In the genomic region with DNA sequence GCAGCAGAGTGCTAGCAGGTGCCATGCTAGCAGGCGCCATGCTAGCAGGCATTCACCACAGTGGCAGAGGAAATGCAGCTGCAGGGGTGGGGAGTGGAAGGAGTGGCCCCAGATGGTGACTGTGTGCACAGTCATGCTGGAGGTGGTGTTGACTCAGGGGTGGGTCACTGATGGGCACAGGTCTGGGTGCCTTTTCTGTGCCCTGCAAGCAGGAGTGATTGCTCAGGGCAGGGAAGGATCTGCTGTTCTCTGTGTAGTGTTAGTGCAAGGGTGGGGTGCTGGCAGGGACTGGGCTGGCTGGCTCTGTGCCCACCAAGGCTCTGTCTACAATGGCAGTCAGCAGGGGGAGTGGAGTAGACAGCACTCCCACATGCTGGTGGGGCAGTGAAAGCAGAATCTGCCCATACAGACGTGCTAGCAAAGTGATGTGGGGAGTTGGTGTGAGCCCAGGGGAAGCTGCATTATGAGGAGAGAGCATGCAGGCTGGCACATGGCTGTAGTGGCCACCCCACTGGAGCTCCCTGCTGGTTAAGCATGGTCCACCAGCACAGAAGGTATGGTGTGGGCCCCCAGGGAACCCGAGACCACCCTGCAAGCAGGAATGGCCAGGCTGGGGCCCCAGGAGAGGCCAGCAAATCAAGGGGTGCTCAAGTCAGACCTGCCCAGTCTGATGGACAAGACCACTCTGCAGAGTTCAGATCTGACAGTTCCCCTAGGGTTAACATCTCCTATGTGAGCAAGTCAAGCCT, we compare ENCODE assay signal across 2 cellular contexts.
TF ChIP-seq lines count a peak whose summit lies in the region.

No MANE protein-coding gene starts in this region.

TF ChIP-seq in endothelial cell of umbilical vein, 7 proteins besides CTCF, POLR2A, EP300 and RAD21:
- TF ChIP-seq POLR2AphosphoS5 (IDR thresholded peaks at IDR 0.05; ENCODE audit: insufficient read depth, low read depth, low read length) (no peak), GATA2 (IDR thresholded peaks at IDR 0.05; ENCODE audit: insufficient read depth, insufficient read length, low read depth, low read length) (no peak), JUN (IDR thresholded peaks at IDR 0.05; ENCODE audit: borderline replicate concordance, insufficient read depth, insufficient read length, low read depth) (no peak), FOS (IDR thresholded peaks at IDR 0.05; ENCODE audit: borderline replicate concordance, insufficient read depth, low read length) (peak; percentile 9), MYC (IDR thresholded peaks at IDR 0.05; ENCODE audit: low read depth, low read length) (no peak)
- TF ChIP-seq, protein P1, sequence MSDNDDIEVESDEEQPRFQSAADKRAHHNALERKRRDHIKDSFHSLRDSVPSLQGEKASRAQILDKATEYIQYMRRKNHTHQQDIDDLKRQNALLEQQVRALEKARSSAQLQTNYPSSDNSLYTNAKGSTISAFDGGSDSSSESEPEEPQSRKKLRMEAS (IDR thresholded peaks at IDR 0.05; ENCODE audit: insufficient read depth, insufficient read length) = no peak
TF ChIP-seq in endothelial cell of umbilical vein: peak in this region for 1.

TF ChIP-seq in GM12891, 5 proteins besides CTCF, POLR2A, EP300 and RAD21:
- TF ChIP-seq POU2F2 (IDR thresholded peaks at IDR 0.05; ENCODE audit: low read depth, low read length) = no peak
- TF ChIP-seq POLR2AphosphoS5 (IDR thresholded peaks at IDR 0.05; ENCODE audit: low read depth, low read length) = no peak
- TF ChIP-seq SPI1 (IDR thresholded peaks at IDR 0.05; ENCODE audit: low read depth, low read length) = no peak
- no peak for TF ChIP-seq TAF1 (IDR thresholded peaks at IDR 0.05; ENCODE audit: low read depth, low read length)
- no peak for TF ChIP-seq PAX5 (IDR thresholded peaks at IDR 0.05; ENCODE audit: insufficient read depth, low read length, severe bottlenecking)
